In the genomic region with DNA sequence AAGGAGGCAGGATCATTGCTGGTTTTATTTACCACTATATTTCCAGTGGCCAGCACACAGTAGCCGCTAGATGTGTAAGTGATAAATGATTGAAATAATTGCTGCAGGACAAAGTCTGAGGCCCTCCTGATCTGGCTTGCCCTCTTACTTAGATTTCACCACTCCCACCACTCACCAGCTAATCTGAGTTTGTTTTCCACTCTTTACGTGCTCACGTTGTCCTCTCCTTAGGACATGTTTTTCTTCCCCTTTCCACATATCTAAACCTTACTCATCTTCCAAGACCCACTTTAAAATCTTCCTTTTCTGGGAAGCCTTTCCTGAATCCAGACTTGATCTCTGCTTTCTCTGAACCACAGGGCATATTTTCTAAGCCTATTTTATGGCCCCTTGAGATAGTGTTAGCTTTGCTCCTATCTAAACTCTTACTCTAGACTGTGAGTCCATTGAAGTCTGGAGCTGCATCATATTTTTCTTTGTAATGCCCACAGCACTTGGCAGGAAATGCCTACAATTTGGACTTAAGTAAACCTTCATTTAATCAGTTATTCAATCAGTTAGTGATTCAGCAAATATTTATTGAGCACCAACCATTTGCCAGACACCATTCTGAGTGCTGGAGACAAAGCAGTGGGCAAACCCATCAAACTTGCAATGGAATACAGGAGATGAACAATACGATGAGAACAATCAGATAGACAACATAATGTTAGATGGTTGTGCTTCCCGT, we compare ENCODE assay signal across 16 cellular contexts. TPM values are rescaled to one million over a fixed set of nuclear protein-coding genes. Genes with fewer than 3 reads are reported as not detected.
A peak's percentile ranks its signal among the peaks of the same experiment; 100 is the strongest.
DNase-seq lines count a peak whose midpoint lies in the region; TF ChIP-seq lines count a peak whose summit lies in the region.
"Had no signal": no experiment of that assay in that cellular context is flagged by ENCODE, and none has a peak within 500 bp of the region (broad histone marks: within the 10 kb centered on the region; RNA-seq: fewer than 3 reads in every experiment).

No MANE protein-coding gene starts in this region.

- H3K9me3 ChIP-seq in HUES64 (ENCODE audit: insufficient read depth, low read depth, low read length), result no peaks in the 10 kb centered on the region
- no peaks in the 10 kb centered on the region for H3K9me3 ChIP-seq in neural progenitor cell (ENCODE audit: low read depth)

- H3K4me3 Mint-ChIP-seq in nephron progenitor cell, result no peak overlapping the region
- no peak overlapping the region for H3K4me3 Mint-ChIP-seq in neural progenitor cell

- no peaks in the 10 kb centered on the region for H3K79me2 ChIP-seq in neural progenitor cell (ENCODE audit: low read depth)

- H3K27me3 ChIP-seq in HUES64 (ENCODE audit: insufficient read depth, low read length), result no peaks in the 10 kb centered on the region
- H3K27me3 ChIP-seq in neural progenitor cell, result no peaks in the 10 kb centered on the region
- H3K27me3 ChIP-seq: BLaER1 treated with 17β-estradiol and CSF1 and Interleukin-3, amounts not matched to agents 10 nM and 100 nM had no signal

- H3K4me1 Mint-ChIP-seq in nephron progenitor cell, result peaks cover 36% of the 10 kb centered on the region
- H3K4me1 Mint-ChIP-seq in neural progenitor cell, result peaks cover 19% of the 10 kb centered on the region

- POLR2A ChIA-PET in HEK293T (lab: Yijun Ruan, JAX), result no interaction called here

- DNase-seq in AG10803 (ENCODE audit: low read depth) (peak; percentile 22), choroid plexus epithelial cell (ENCODE audit: low read depth) (peak; percentile 43), nephron progenitor cell (no peak), NCI-H446 (lab: John Stamatoyannopoulos, UW) (no peak), neural progenitor cell (ENCODE audit: low spot score) (no peak), NCI-H526 (lab: John Stamatoyannopoulos, UW) (no peak), HEK293T (ENCODE audit: extremely low spot score) (no peak)
- DNase-seq: activated CD4-positive, alpha-beta T cell treated with anti-CD3 and anti-CD28 coated beads for 48 hours; activated naive CD4-positive, alpha-beta T cell treated with anti-CD3 and anti-CD28 coated beads, Interleukin-2, amount 50 U/mL, for 16 hours; effector CD8-positive, alpha-beta T cell; IMR-90; naive thymus-derived CD8-positive, alpha-beta T cell; NCI-H2227 treated with DMSO at 0.1 percent for 48 hours; stimulated activated CD4-positive, alpha-beta T cell treated with anti-CD3 and anti-CD28 coated beads, Interleukin-4, amount 100 ng/mL, for 4 hours had no signal

- no peaks in the 10 kb centered on the region for H3K36me3 Mint-ChIP-seq in nephron progenitor cell (ENCODE audit: low read depth)
- H3K36me3 Mint-ChIP-seq in neural progenitor cell, result no peaks in the 10 kb centered on the region
- H3K36me3 Mint-ChIP-seq: naive thymus-derived CD8-positive, alpha-beta T cell had no signal

- no peak overlapping the region for H3K4me2 ChIP-seq in neural progenitor cell

- CTCF ChIA-PET in HEK293T (lab: Yijun Ruan, JAX), result no interaction called here

- no peaks in the 10 kb centered on the region for H3F3A ChIP-seq in neural progenitor cell (ENCODE audit: low read depth)

- H3K9me3 Mint-ChIP-seq in nephron progenitor cell (no peaks in the 10 kb centered on the region), neural progenitor cell (no peaks in the 10 kb centered on the region)

- H3K27ac Mint-ChIP-seq in nephron progenitor cell (peak overlapping the region; percentile 31), neural progenitor cell (no peak overlapping the region)
- H3K27ac Mint-ChIP-seq: naive thymus-derived CD8-positive, alpha-beta T cell had no signal

- H3K9ac ChIP-seq in HUES64 (ENCODE audit: low read depth, low read length) (no peak overlapping the region), neural progenitor cell (no peak overlapping the region)

- WGBS in HUES64, result 66% methylated on average over 4 of the region's 5 CpGs

- H3K27ac ChIP-seq in HUES64 (ENCODE audit: low read depth, low read length) (no peak overlapping the region), neural progenitor cell (no peak overlapping the region)

- H3K4me1 ChIP-seq in HUES64 (ENCODE audit: insufficient read depth, low read length) (peaks cover 15% of the 10 kb centered on the region), neural progenitor cell (peaks cover 19% of the 10 kb centered on the region)

- H3K27me3 Mint-ChIP-seq in nephron progenitor cell (ENCODE audit: low read depth, poor library complexity), result no peaks in the 10 kb centered on the region
- H3K27me3 Mint-ChIP-seq in neural progenitor cell (ENCODE audit: insufficient read depth, low read depth), result no peaks in the 10 kb centered on the region

- no peaks in the 10 kb centered on the region for H4K20me1 ChIP-seq in neural progenitor cell (ENCODE audit: low read depth)

- peak overlapping the region; percentile 34 for H3K4me3 ChIP-seq in AG10803 (ENCODE audit: low read length)
- peak overlapping the region; percentile 9; the same call in 1 of the 2 replicates for H3K4me3 ChIP-seq in HUES64 (ENCODE audit: low read length)
- H3K4me3 ChIP-seq in choroid plexus epithelial cell (ENCODE audit: low read depth, low read length), result peak overlapping the region; percentile 70
- H3K4me3 ChIP-seq in neural progenitor cell, result no peak overlapping the region

- TF ChIP-seq CTCF in AG10803 (conservative IDR thresholded peaks at IDR 0.05; ENCODE audit: low read length), result no peak
- no peak for TF ChIP-seq CTCF in choroid plexus epithelial cell (conservative IDR thresholded peaks at IDR 0.05; ENCODE audit: low read depth, low read length)
- no peak for TF ChIP-seq CTCF in nephron progenitor cell (IDR thresholded peaks at IDR 0.05)
- TF ChIP-seq CTCF in neural progenitor cell (IDR thresholded peaks at IDR 0.05), result no peak

- H2AFZ ChIP-seq in neural progenitor cell (replicated peaks), result no peak overlapping the region

- H3K36me3 ChIP-seq in HUES64 (ENCODE audit: insufficient read depth, low read length) (no peaks in the 10 kb centered on the region), neural progenitor cell (no peaks in the 10 kb centered on the region)

TF ChIP-seq in HEK293T, 16 proteins besides CTCF, POLR2A, EP300 and RAD21:
- no peak for TF ChIP-seq FOXM1 (IDR thresholded peaks at IDR 0.05; ENCODE audit: borderline replicate concordance)
- no peak for TF ChIP-seq ARNT (IDR thresholded peaks at IDR 0.05)
- no peak for TF ChIP-seq NFRKB (IDR thresholded peaks at IDR 0.05)
- TF ChIP-seq, protein P1, sequence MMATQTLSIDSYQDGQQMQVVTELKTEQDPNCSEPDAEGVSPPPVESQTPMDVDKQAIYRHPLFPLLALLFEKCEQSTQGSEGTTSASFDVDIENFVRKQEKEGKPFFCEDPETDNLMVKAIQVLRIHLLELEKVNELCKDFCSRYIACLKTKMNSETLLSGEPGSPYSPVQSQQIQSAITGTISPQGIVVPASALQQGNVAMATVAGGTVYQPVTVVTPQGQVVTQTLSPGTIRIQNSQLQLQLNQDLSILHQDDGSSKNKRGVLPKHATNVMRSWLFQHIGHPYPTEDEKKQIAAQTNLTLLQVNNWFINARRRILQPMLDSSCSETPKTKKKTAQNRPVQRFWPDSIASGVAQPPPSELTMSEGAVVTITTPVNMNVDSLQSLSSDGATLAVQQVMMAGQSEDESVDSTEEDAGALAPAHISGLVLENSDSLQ (IDR thresholded peaks at IDR 0.05), result no peak
- TF ChIP-seq L3MBTL2 (conservative IDR thresholded peaks at IDR 0.05), result no peak
- no peak for TF ChIP-seq CTBP1 (IDR thresholded peaks at IDR 0.05; ENCODE audit: borderline replicate concordance)
- TF ChIP-seq HDGF (IDR thresholded peaks at IDR 0.05; ENCODE audit: borderline replicate concordance), result no peak
- TF ChIP-seq LEF1 (IDR thresholded peaks at IDR 0.05; ENCODE audit: borderline replicate concordance), result no peak
- no peak for TF ChIP-seq ELF4 (IDR thresholded peaks at IDR 0.05)
- TF ChIP-seq ZNF384 (IDR thresholded peaks at IDR 0.05), result no peak
- no peak for TF ChIP-seq SUZ12 (IDR thresholded peaks at IDR 0.05)
- TF ChIP-seq FOXK2 (IDR thresholded peaks at IDR 0.05), result no peak

RNA-seq across cellular contexts. Expression of a gene that starts 2.4 kb away (rescaled TPM):
- 1.5 TPM for polyA plus RNA-seq in HUES64 (2013, experiment 1 of 2)
- 1.8 TPM for polyA plus RNA-seq in HUES64 (2013, experiment 2 of 2)
- total RNA-seq in neural progenitor cell (ENCODE audit: low replicate concordance), result 0.22 and 0.24 TPM in 2 replicates
- polyA plus RNA-seq: IMR-90 had no signal

Comparison
In these comparisons a context has a peak if more than half of its experiments do, and no peak if none do; other contexts are left out.
1. DNase-seq: peak in AG10803 (single experiment) and choroid plexus epithelial cell (single experiment); none in nephron progenitor cell (single experiment), NCI-H446 (0 of 2), neural progenitor cell (single experiment), NCI-H526 (0 of 2) and HEK293T (single experiment).